In genomic region chr12:96194572-96194889, GRCh38 we compare ENCODE assay signal across 8 cellular contexts. TPM values are rescaled to one million over a fixed set of nuclear protein-coding genes. Genes with fewer than 3 reads are reported as not detected.
A peak's percentile ranks its signal among the peaks of the same experiment; 100 is the strongest.
DNase-seq lines count a peak whose midpoint lies in the region; ATAC-seq lines count a peak whose summit lies in the region.

No MANE protein-coding gene starts in this region.

- peaks cover 26 to 63% (median 38%) of the 10 kb centered on the region in 4 donors for H3K4me1 Mint-ChIP-seq in CD4-positive, CD25-positive, alpha-beta regulatory T cell
- peaks cover 51 to 55% (median 53%) of the 10 kb centered on the region in 3 donors for H3K4me1 Mint-ChIP-seq in T-cell

- POLR2A ChIA-PET in T-cell (lab: Charles Lee), result no interaction called here

- H3K9me3 ChIP-seq in CD4-positive, CD25-positive, alpha-beta regulatory T cell (ENCODE audit: control insufficient read depth in 2 of 2, low read length in 2 of 2), result no peaks in the 10 kb centered on the region
- H3K9me3 ChIP-seq in subcutaneous abdominal adipose tissue (ENCODE audit: control insufficient read depth in 5 of 5, low read length in 5 of 5), result no peaks in the 10 kb centered on the region

- no peak for DNase-seq in CD4-positive, CD25-positive, alpha-beta regulatory T cell
- no peak for DNase-seq in T-cell
- DNase-seq in NOMO-1 treated with DMSO at 0.1 percent for 48 hours (lab: John Stamatoyannopoulos, UW; ENCODE audit: unreplicated experiment), result no peak
- no peak for DNase-seq in NCI-H446 treated with DMSO at 0.1 percent for 48 hours (lab: John Stamatoyannopoulos, UW)
- DNase-seq in ureter (ENCODE audit: low spot score), result no peak

- H3K4me3 Mint-ChIP-seq in CD4-positive, CD25-positive, alpha-beta regulatory T cell, result peak overlapping the region; percentile 86 to 100 (median 98)
- peak overlapping the region; percentile 92 to 100 (median 93) for H3K4me3 Mint-ChIP-seq in T-cell

- H3K36me3 Mint-ChIP-seq in CD4-positive, CD25-positive, alpha-beta regulatory T cell, result no peaks in the 10 kb centered on the region
- peaks cover 4% of the 10 kb centered on the region for H3K36me3 Mint-ChIP-seq in T-cell

- H3K27me3 Mint-ChIP-seq in CD4-positive, CD25-positive, alpha-beta regulatory T cell, result peaks cover 9% of the 10 kb centered on the region
- H3K27me3 Mint-ChIP-seq in T-cell, result no peaks in the 10 kb centered on the region

- no peaks in the 10 kb centered on the region for H3K36me3 ChIP-seq in CD4-positive, CD25-positive, alpha-beta regulatory T cell (ENCODE audit: control insufficient read depth, insufficient read depth, low read length)
- H3K36me3 ChIP-seq in subcutaneous abdominal adipose tissue (ENCODE audit: control insufficient read depth in 5 of 5, insufficient read depth in 5 of 5, low read length in 5 of 5), result no peaks in the 10 kb centered on the region

- peak overlapping the region; percentile 94 to 99 (median 98) for H3K27ac Mint-ChIP-seq in CD4-positive, CD25-positive, alpha-beta regulatory T cell
- H3K27ac Mint-ChIP-seq in T-cell, result peak overlapping the region; percentile 95 to 96

- H3K9ac ChIP-seq in subcutaneous abdominal adipose tissue (ENCODE audit: low read length in 5 of 5), result peak overlapping the region in 4 of 5 donors; percentile 63 to 89 (median 81)

- H3K4me3 ChIP-seq in CD4-positive, CD25-positive, alpha-beta regulatory T cell (ENCODE audit: low read depth, low read length), result peak overlapping the region; percentile 96
- peak overlapping the region; percentile 85 for H3K4me3 ChIP-seq in iPS-11a (ENCODE audit: low read depth, low read length)
- peak overlapping the region; percentile 85 to 98 (median 91) for H3K4me3 ChIP-seq in subcutaneous abdominal adipose tissue (ENCODE audit: low read depth in 1 of 5, low read length in 5 of 5)

- H3K27ac ChIP-seq in CD4-positive, CD25-positive, alpha-beta regulatory T cell (ENCODE audit: insufficient read depth, low read length, poor library complexity, severe bottlenecking), result peak overlapping the region; percentile 75
- peak overlapping the region; percentile 84 for H3K27ac ChIP-seq in subcutaneous abdominal adipose tissue (ENCODE audit: low read depth, low read length)

- H3K9me3 Mint-ChIP-seq in CD4-positive, CD25-positive, alpha-beta regulatory T cell, result no peaks in the 10 kb centered on the region
- no peaks in the 10 kb centered on the region for H3K9me3 Mint-ChIP-seq in T-cell

- H3K27me3 ChIP-seq in CD4-positive, CD25-positive, alpha-beta regulatory T cell (ENCODE audit: control insufficient read depth, insufficient read depth, low read length), result no peaks in the 10 kb centered on the region
- H3K27me3 ChIP-seq in subcutaneous abdominal adipose tissue (ENCODE audit: control insufficient read depth in 5 of 5, insufficient read depth in 4 of 5, low read length in 5 of 5), result no peaks in the 10 kb centered on the region

- ATAC-seq in CD4-positive, CD25-positive, alpha-beta regulatory T cell (ENCODE audit: low read depth in 2 of 2), result no peak
- ATAC-seq in GM21737 (IDR thresholded peaks at IDR 0.05; ENCODE audit: unreplicated experiment) (peak; percentile 2), T-cell (replicated peaks in 1 of 4) (no peak)

- peaks cover 49% of the 10 kb centered on the region for H3K4me1 ChIP-seq in CD4-positive, CD25-positive, alpha-beta regulatory T cell (ENCODE audit: control insufficient read depth, insufficient read depth, low read length, poor library complexity, severe bottlenecking)
- peaks cover 5 to 46% (median 25%) of the 10 kb centered on the region in 5 donors for H3K4me1 ChIP-seq in subcutaneous abdominal adipose tissue (ENCODE audit: control insufficient read depth in 5 of 5, insufficient read depth in 5 of 5, low read length in 5 of 5)

- CTCF ChIA-PET in T-cell (lab: Charles Lee), result no interaction called here

RNA-seq across cellular contexts. Expression of gene ELK3, which starts 0.4 kb away (rescaled TPM):
- 84.7 TPM for total RNA-seq in CD4-positive, CD25-positive, alpha-beta regulatory T cell
- 10 to 100 TPM; 33.4 to 47.9 (median 38.3) TPM for polyA plus RNA-seq in CD4-positive, CD25-positive, alpha-beta regulatory T cell
- total RNA-seq in T-cell (10 to 100 TPM; 33.8 to 62.7 (median 55.5) TPM), ureter (41.7 TPM)
